Comparison of ENCODE assay signal across 28 cellular contexts in genomic region chr3:35523838-35524237, GRCh38.
A peak's percentile ranks its signal among the peaks of the same experiment; 100 is the strongest.
DNase-seq lines count a peak whose midpoint lies in the region; ATAC-seq and TF ChIP-seq lines count a peak whose summit lies in the region.
"Had no signal": no experiment of that assay in that cellular context is flagged by ENCODE, and none has a peak within 500 bp of the region (broad histone marks: within the 10 kb centered on the region; RNA-seq: fewer than 3 reads in every experiment).

No MANE protein-coding gene starts in this region.

- no peak overlapping the region for H3K4me3 ChIP-seq in adipocyte (ENCODE audit: low read length)
- no peak overlapping the region for H3K4me3 ChIP-seq in epithelial cell of esophagus (ENCODE audit: low read length)
- H3K4me3 ChIP-seq in right atrium auricular region, result no peak overlapping the region
- H3K4me3 ChIP-seq in aorta (ENCODE audit: low read length in 2 of 2), result no peak overlapping the region
- H3K4me3 ChIP-seq: BLaER1, esophagus muscularis mucosa, gastroesophageal sphincter, GM23248, psoas muscle, spleen, transverse colon had no signal

- H3K27ac ChIP-seq in right atrium auricular region (no peak overlapping the region), aorta (ENCODE audit: low read depth in 1 of 2, low read length in 2 of 2) (no peak overlapping the region)
- H3K27ac ChIP-seq: BLaER1, esophagus muscularis mucosa, gastroesophageal sphincter, GM23248, psoas muscle, spleen, transverse colon had no signal

- intact Hi-C loops in aorta (cut with DNase I), result no loop called here

- no peak overlapping the region for H3K9ac ChIP-seq in adipocyte (ENCODE audit: low read length)
- H3K9ac ChIP-seq: BLaER1, GM23248 had no signal

- TF ChIP-seq CTCF in epithelial cell of esophagus (IDR thresholded peaks at IDR 0.05; ENCODE audit: insufficient read depth, low read depth, low read length, missing control alignments) (no peak), right atrium auricular region (IDR thresholded peaks at IDR 0.05) (no peak)

- DNase-seq in A172 (ENCODE audit: low spot score), result peak; percentile 56
- DNase-seq in adipocyte (ENCODE audit: low read depth), result peak; percentile 55
- peak; percentile 13 for DNase-seq in epithelial cell of esophagus (ENCODE audit: low read depth)
- peak; percentile 46 for DNase-seq in myocyte (ENCODE audit: low read depth)
- no peak for DNase-seq in right atrium auricular region (ENCODE audit: low spot score)
- no peak for DNase-seq in aorta
- no peak for DNase-seq in activated effector memory CD4-positive, alpha-beta T cell treated with Interleukin-2 at 50 U/mL for 16 hours
- DNase-seq: activated CD8-positive, alpha-beta T cell treated with anti-CD3 and anti-CD28 coated beads for 36 hours; activated gamma-delta T cell treated with Interleukin-2 at 50 U/mL for 16 hours; effector CD8-positive, alpha-beta T cell; EL; GM23248; Kasumi-1; left colon; NCI-H1092 treated with DMSO at 0.1 percent for 48 hours; NCI-H1930; NCI-H226; psoas muscle; SHP77 treated with DMSO at 0.1 percent for 48 hours; spleen; stimulated activated CD4-positive, alpha-beta T cell treated with anti-CD3 and anti-CD28 coated beads, Interleukin-4, amount 100 ng/mL, for 4 hours; stimulated activated naive CD8-positive, alpha-beta T cell treated with anti-CD3 and anti-CD28 coated beads, Interleukin-15, amount 100 ng/mL, for 72 hours; transverse colon had no signal

- no peaks in the 10 kb centered on the region for H3K27me3 ChIP-seq in adipocyte (replicated peaks; ENCODE audit: control insufficient read depth, insufficient read depth, low read length)
- H3K27me3 ChIP-seq in right atrium auricular region, result no peaks in the 10 kb centered on the region
- no peaks in the 10 kb centered on the region for H3K27me3 ChIP-seq in aorta (ENCODE audit: control insufficient read depth in 1 of 2, insufficient read depth in 2 of 2, low read length in 1 of 2)
- H3K27me3 ChIP-seq: BLaER1, esophagus muscularis mucosa, gastroesophageal sphincter, spleen, transverse colon had no signal

- H3K9me3 ChIP-seq in adipocyte (ENCODE audit: control insufficient read depth, low read length), result no peaks in the 10 kb centered on the region
- H3K9me3 ChIP-seq in right atrium auricular region, result no peaks in the 10 kb centered on the region
- no peaks in the 10 kb centered on the region for H3K9me3 ChIP-seq in aorta (ENCODE audit: control insufficient read depth, low read length)
- H3K9me3 ChIP-seq: BLaER1, esophagus muscularis mucosa, gastroesophageal sphincter, psoas muscle, spleen, transverse colon had no signal

- H3K4me1 ChIP-seq in adipocyte (ENCODE audit: control insufficient read depth, insufficient read depth, low read length), result no peaks in the 10 kb centered on the region
- no peaks in the 10 kb centered on the region for H3K4me1 ChIP-seq in right atrium auricular region
- H3K4me1 ChIP-seq in aorta (ENCODE audit: control insufficient read depth in 1 of 2, insufficient read depth in 2 of 2, low read length in 2 of 2), result no peaks in the 10 kb centered on the region
- H3K4me1 ChIP-seq: BLaER1, esophagus muscularis mucosa, gastroesophageal sphincter, psoas muscle, spleen, transverse colon had no signal

- WGBS in aorta, 2 donors, result 7 to 13% methylated on average over 4 of the region's 4 CpGs

- no peak for ATAC-seq in aorta (ENCODE audit: low FRiP score)
- no peak for ATAC-seq in HG03196 (IDR thresholded peaks at IDR 0.05; ENCODE audit: unreplicated experiment)
- ATAC-seq: activated CD4-positive, CD25-positive, alpha-beta regulatory T cell treated with anti-CD3 and anti-CD28 coated beads, Interleukin-2, amount 50 U/mL, for 24 hours; activated CD8-positive, alpha-beta T cell treated with anti-CD3 and anti-CD28 coated beads for 36 hours; gastroesophageal sphincter; left colon; psoas muscle; stimulated activated naive CD8-positive, alpha-beta T cell treated with anti-CD3 and anti-CD28 coated beads, Interleukin-15, amount 100 ng/mL, for 72 hours had no signal

- H3K36me3 ChIP-seq in adipocyte (ENCODE audit: control insufficient read depth, insufficient read depth, low read length, severe bottlenecking) (no peaks in the 10 kb centered on the region), right atrium auricular region (no peaks in the 10 kb centered on the region), aorta (ENCODE audit: control insufficient read depth in 1 of 2, insufficient read depth in 2 of 2, low read length in 1 of 2) (no peaks in the 10 kb centered on the region)
- H3K36me3 ChIP-seq: BLaER1, esophagus muscularis mucosa, gastroesophageal sphincter, spleen, transverse colon had no signal

Comparison
In these comparisons a context has a peak if more than half of its experiments do, and no peak if none do; other contexts are left out.
1. DNase-seq: peak in A172 (single experiment), adipocyte (single experiment), epithelial cell of esophagus (single experiment) and myocyte (single experiment); none in right atrium auricular region (single experiment), aorta (0 of 2) and activated effector memory CD4-positive, alpha-beta T cell treated with Interleukin-2 at 50 U/mL for 16 hours (single experiment).